13 cellular contexts compared by ENCODE assay signal in the genomic region with DNA sequence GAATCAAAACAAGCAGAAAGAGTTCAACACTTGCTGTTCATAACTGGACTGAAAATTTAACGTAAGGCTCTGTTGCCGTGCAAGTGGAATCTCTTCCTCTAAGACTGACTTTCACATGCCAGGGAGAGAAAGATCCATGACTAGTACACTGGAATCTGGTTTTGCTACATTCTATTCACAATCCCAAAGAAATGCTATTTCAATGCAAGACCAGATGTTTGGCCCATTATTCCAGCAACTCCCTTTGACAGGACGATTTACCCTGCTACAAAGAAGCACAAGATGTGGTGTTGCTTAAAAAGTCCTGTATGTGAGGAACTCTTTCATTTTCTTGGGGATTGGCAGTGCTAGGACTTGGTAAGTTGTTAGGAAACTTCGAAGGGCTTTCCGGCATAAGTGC. TPM values are rescaled to one million over a fixed set of nuclear protein-coding genes. Genes with fewer than 3 reads are reported as not detected.
A peak's percentile ranks its signal among the peaks of the same experiment; 100 is the strongest.
DNase-seq lines count a peak whose midpoint lies in the region; ATAC-seq and TF ChIP-seq lines count a peak whose summit lies in the region.
"Had no signal": no experiment of that assay in that cellular context is flagged by ENCODE, and none has a peak within 500 bp of the region (broad histone marks: within the 10 kb centered on the region; RNA-seq: fewer than 3 reads in every experiment).

No MANE protein-coding gene starts in this region.

- TF ChIP-seq CTCF in H9 (conservative IDR thresholded peaks at IDR 0.05) = no peak
- TF ChIP-seq CTCF in mesothelial cell of epicardium (IDR thresholded peaks at IDR 0.05; ENCODE audit: unreplicated experiment) = no peak
- no peak for TF ChIP-seq CTCF in prostate gland (IDR thresholded peaks at IDR 0.05)

- no peak overlapping the region for H2AFZ ChIP-seq in H9 (ENCODE audit: low read length)

- H3K36me3 Mint-ChIP-seq in CD4-positive, CD25-positive, alpha-beta regulatory T cell = peaks cover 58% of the 10 kb centered on the region
- peaks cover 37 to 89% (median 79%) of the 10 kb centered on the region in 3 experiments for H3K36me3 Mint-ChIP-seq in H9 (ENCODE audit: insufficient read depth in 1 of 3, low read depth in 3 of 3)
- H3K36me3 Mint-ChIP-seq in mesothelial cell of epicardium = peaks cover 34% of the 10 kb centered on the region

- no peak overlapping the region for H2BK15ac ChIP-seq in H9 (ENCODE audit: low read depth, low read length)

- H3K4me3 Mint-ChIP-seq in CD4-positive, CD25-positive, alpha-beta regulatory T cell = peak overlapping the region in 1 of 4 donors; percentile 19
- H3K4me3 Mint-ChIP-seq in H9 = no peak overlapping the region
- H3K4me3 Mint-ChIP-seq in mesothelial cell of epicardium = no peak overlapping the region

- no peak overlapping the region for H2BK12ac ChIP-seq in H9 (ENCODE audit: insufficient read length, low read depth, low read length)

- no peaks in the 10 kb centered on the region for H3K9me3 ChIP-seq in CD4-positive, CD25-positive, alpha-beta regulatory T cell (ENCODE audit: control insufficient read depth in 2 of 2, low read length in 2 of 2)
- H3K9me3 ChIP-seq in H9 (ENCODE audit: control insufficient read depth, low read depth, low read length) (no peaks in the 10 kb centered on the region), prostate gland (no peaks in the 10 kb centered on the region)

- no peak overlapping the region for H2BK120ac ChIP-seq in H9 (ENCODE audit: low read depth, low read length, poor library complexity, severe bottlenecking)

- H3T11ph ChIP-seq in H9 (ENCODE audit: low read length) = no peak overlapping the region

- no peak overlapping the region for H4K91ac ChIP-seq in H9 (ENCODE audit: insufficient read length, low read depth, low read length)

- no peaks in the 10 kb centered on the region for H3K9me3 Mint-ChIP-seq in CD4-positive, CD25-positive, alpha-beta regulatory T cell
- H3K9me3 Mint-ChIP-seq in H9 (no peaks in the 10 kb centered on the region; a peak in 1 of 5 replicates), mesothelial cell of epicardium (no peaks in the 10 kb centered on the region)

- no peak overlapping the region for H4K5ac ChIP-seq in H9 (ENCODE audit: insufficient read length, low read depth, low read length)

- H2AK5ac ChIP-seq in H9 (ENCODE audit: insufficient read length, low read length) = no peak overlapping the region

- H2BK20ac ChIP-seq in H9 (ENCODE audit: low read depth, low read length, poor library complexity, severe bottlenecking) = no peak overlapping the region

- no peak for TF ChIP-seq POLR2A in prostate gland (IDR thresholded peaks at IDR 0.05)

- no peak overlapping the region for H4K8ac ChIP-seq in H9 (replicated peaks; ENCODE audit: insufficient read length, low read depth, low read length)

- no peak overlapping the region for H3K4me3 ChIP-seq in CD4-positive, CD25-positive, alpha-beta regulatory T cell (ENCODE audit: low read depth, low read length)
- H3K4me3 ChIP-seq in prostate gland = no peak overlapping the region

- peaks cover 2 to 10% (median 7%) of the 10 kb centered on the region in 4 donors for H3K4me1 Mint-ChIP-seq in CD4-positive, CD25-positive, alpha-beta regulatory T cell
- H3K4me1 Mint-ChIP-seq in H9 = peaks cover 0 to 13% of the 10 kb centered on the region in 2 experiments; a peak in 2 of 4 replicates
- H3K4me1 Mint-ChIP-seq in mesothelial cell of epicardium = peaks cover 21% of the 10 kb centered on the region

- H3K36me3 ChIP-seq in CD4-positive, CD25-positive, alpha-beta regulatory T cell (ENCODE audit: control insufficient read depth, insufficient read depth, low read length) = peaks cover 82% of the 10 kb centered on the region
- H3K36me3 ChIP-seq in prostate gland = peaks cover 5 to 13% of the 10 kb centered on the region in 2 donors

- no peak overlapping the region for H3K4me2 ChIP-seq in H9 (ENCODE audit: insufficient read depth, insufficient read length, low read length)

- intact Hi-C loops in prostate gland (cut with DNase I) = loop anchor here (10.0 kb wide), 1 partner anchor 159 kb away; no protein-coding TSS in a partner anchor

- H3K27ac ChIP-seq in CD4-positive, CD25-positive, alpha-beta regulatory T cell (ENCODE audit: insufficient read depth, low read length, poor library complexity, severe bottlenecking) = no peak overlapping the region
- no peak overlapping the region for H3K27ac ChIP-seq in H9 (ENCODE audit: insufficient read length, low read depth, low read length)
- H3K27ac ChIP-seq in angular gyrus (ENCODE audit: low read depth, low read length) = peak overlapping the region; percentile 71
- no peak overlapping the region for H3K27ac ChIP-seq in prostate gland

- no peaks in the 10 kb centered on the region; the same call in 1 of the 2 replicates for H3K79me2 ChIP-seq in H9 (ENCODE audit: insufficient read depth, low read length)

- no CpG with 5 or more reads among the region's 5 CpGs for WGBS in H9 (ENCODE audit: extremely low coverage, insufficient read length, low lambda C conversion rate)
- 79% methylated on average over 5 of the region's 5 CpGs for WGBS in prostate gland

- peak overlapping the region in 2 of 3 donors; percentile 49 to 71 for H3K27ac Mint-ChIP-seq in CD4-positive, CD25-positive, alpha-beta regulatory T cell
- H3K27ac Mint-ChIP-seq in H9 (0 out of 7 replicates have a peak overlapping the region, but pooled peaks of 2 of the 3 experiments have one; percentile 46 to 77), mesothelial cell of epicardium (peak overlapping the region; percentile 90)

- no peak overlapping the region for H3K9ac ChIP-seq in H9 (ENCODE audit: extremely low read depth, insufficient read length, low read length)

- ATAC-seq in CD4-positive, CD25-positive, alpha-beta regulatory T cell (ENCODE audit: low read depth in 2 of 2) = no peak
- ATAC-seq: Right ventricle myocardium inferior had no signal

- H3K79me1 ChIP-seq in H9 (ENCODE audit: insufficient read depth, low read depth, low read length, poor library complexity, severe bottlenecking) = no peaks in the 10 kb centered on the region

- no peak for DNase-seq in CD4-positive, CD25-positive, alpha-beta regulatory T cell
- DNase-seq in H9 = no peak
- DNase-seq in mesothelial cell of epicardium (ENCODE audit: low spot score in 2 of 2, unreplicated experiment in 2 of 2) = no peak
- no peak for DNase-seq in NCI-H1092 (lab: John Stamatoyannopoulos, UW)
- no peak for DNase-seq in stimulated activated naive CD4-positive, alpha-beta T cell treated with Interleukin-2 at 50 U/mL for 16 hours (lab: John Stamatoyannopoulos, UW)
- no peak for DNase-seq in prostate gland (ENCODE audit: low spot score)
- DNase-seq: GDM1, glutamatergic neuron, H7, kidney, NCI-H2081 had no signal

- H2BK5ac ChIP-seq in H9 (ENCODE audit: insufficient read length, low read length) = no peak overlapping the region

- H3K56ac ChIP-seq in H9 (ENCODE audit: insufficient read length, low read depth, low read length) = no peak overlapping the region

- no peak overlapping the region for H3K4ac ChIP-seq in H9 (ENCODE audit: low read depth, low read length)

- H3K23ac ChIP-seq in H9 (ENCODE audit: insufficient read length, low read depth, low read length) = no peak overlapping the region

- no peaks in the 10 kb centered on the region for H3K4me1 ChIP-seq in CD4-positive, CD25-positive, alpha-beta regulatory T cell (ENCODE audit: control insufficient read depth, insufficient read depth, low read length, poor library complexity, severe bottlenecking)
- no peaks in the 10 kb centered on the region for H3K4me1 ChIP-seq in H9 (ENCODE audit: insufficient read depth, low read length)
- no peaks in the 10 kb centered on the region for H3K4me1 ChIP-seq in prostate gland (replicated peaks)

- no peaks in the 10 kb centered on the region for H3K27me3 Mint-ChIP-seq in CD4-positive, CD25-positive, alpha-beta regulatory T cell
- H3K27me3 Mint-ChIP-seq in H9 (ENCODE audit: low read depth) = no peaks in the 10 kb centered on the region
- H3K27me3 Mint-ChIP-seq in mesothelial cell of epicardium (ENCODE audit: low read depth) = no peaks in the 10 kb centered on the region

- no peaks in the 10 kb centered on the region for H3K27me3 ChIP-seq in CD4-positive, CD25-positive, alpha-beta regulatory T cell (ENCODE audit: control insufficient read depth, insufficient read depth, low read length)
- H3K27me3 ChIP-seq in H9 (ENCODE audit: insufficient read depth, low read length) (no peaks in the 10 kb centered on the region), prostate gland (replicated peaks; ENCODE audit: insufficient read depth) (no peaks in the 10 kb centered on the region)

- no peak overlapping the region for H3K14ac ChIP-seq in H9 (ENCODE audit: insufficient read depth, low read length)

- H4K20me1 ChIP-seq in H9 (ENCODE audit: control insufficient read depth, insufficient read depth, insufficient read length) = no peaks in the 10 kb centered on the region

- no peak overlapping the region for H3K18ac ChIP-seq in H9 (ENCODE audit: insufficient read length, low read depth, low read length)

- no peaks in the 10 kb centered on the region for H3K23me2 ChIP-seq in H9 (ENCODE audit: insufficient read length, low read depth, low read length, poor library complexity, severe bottlenecking)

RNA-seq across cellular contexts. Expression of a gene that starts 17.4 kb away (rescaled TPM):
- total RNA-seq in CD4-positive, CD25-positive, alpha-beta regulatory T cell = 12.0 TPM
- 10 to 100 TPM; 19.2 to 21.1 (median 20.1) TPM for polyA plus RNA-seq in CD4-positive, CD25-positive, alpha-beta regulatory T cell
- total RNA-seq in H9 (2021) (47.2 and 50.4 TPM in 2 replicates), mesothelial cell of epicardium (20.1 to 22.8 TPM (median 21.9 TPM) in 3 replicates), prostate gland (10 to 100 TPM; 18.9 to 26.3 TPM)

RNA-seq across cellular contexts. Expression of a gene that starts 27.1 kb away (rescaled TPM):
- total RNA-seq in CD4-positive, CD25-positive, alpha-beta regulatory T cell = 30.8 TPM
- 10 to 100 TPM; 16.0 to 26.2 (median 22.2) TPM for polyA plus RNA-seq in CD4-positive, CD25-positive, alpha-beta regulatory T cell
- 58.6 and 61.4 TPM in 2 replicates for total RNA-seq in H9 (2021)
- total RNA-seq in mesothelial cell of epicardium = 31.9 to 38.2 TPM (median 37.1 TPM) in 3 replicates
- total RNA-seq in prostate gland = 10 to 100 TPM; 41.3 to 99.2 TPM
